9 cellular contexts compared by ENCODE assay signal in genomic region chr13:93248627-93249047, GRCh38. TPM values are rescaled to one million over a fixed set of nuclear protein-coding genes. Genes with fewer than 3 reads are reported as not detected.
DNase-seq lines count a peak whose midpoint lies in the region; ATAC-seq, FAIRE-seq and TF ChIP-seq lines count a peak whose summit lies in the region.
"Had no signal": no experiment of that assay in that cellular context is flagged by ENCODE, and none has a peak within 500 bp of the region (broad histone marks: within the 10 kb centered on the region; RNA-seq: fewer than 3 reads in every experiment).

No MANE protein-coding gene starts in this region.

- no peaks in the 10 kb centered on the region for H3K79me2 ChIP-seq in GM12878 (ENCODE audit: control insufficient read depth, insufficient read depth, low read length)

- no peaks in the 10 kb centered on the region for H3K4me1 Mint-ChIP-seq in activated T-cell treated with anti-CD3 and anti-CD28 coated beads, Interleukin-2, amount 50 U/mL, for 24 hours (ENCODE audit: low read depth)

- no peaks in the 10 kb centered on the region for H3K9me3 Mint-ChIP-seq in activated T-cell treated with anti-CD3 and anti-CD28 coated beads, Interleukin-2, amount 50 U/mL, for 24 hours

- ATAC-seq in GM12878 (peak; percentile 40), HG03045 (IDR thresholded peaks at IDR 0.05; ENCODE audit: unreplicated experiment) (no peak), HG03342 (IDR thresholded peaks at IDR 0.05; ENCODE audit: unreplicated experiment) (no peak)

- no peak for FAIRE-seq in GM12878 (lab: Jason Lieb, UNC)
- FAIRE-seq: GM18507 had no signal

- H3K36me3 ChIP-seq in GM12878 (ENCODE audit: control insufficient read depth in 2 of 2, insufficient read depth in 2 of 2, low read length in 1 of 2) = no peaks in the 10 kb centered on the region

- CTCF ChIA-PET in GM12878 (lab: Yijun Ruan, JAX) = interaction anchor here (0.6 kb wide), 1 partner anchor 245 kb away, joined by 3 read pairs; no protein-coding TSS in a partner anchor

- no peak overlapping the region for H3K9ac ChIP-seq in GM12878 (ENCODE audit: control insufficient read depth, insufficient read depth, low read length)

- no peak overlapping the region for H2AFZ ChIP-seq in GM12878 (ENCODE audit: control insufficient read depth, low read depth, low read length)

- peak; percentile 64 for DNase-seq in ELF-1 (ENCODE audit: low read depth, low spot score)
- DNase-seq in NCI-H2107 (lab: John Stamatoyannopoulos, UW) = peak; percentile 78
- no peak for DNase-seq in GM12878 (ENCODE audit: low read depth, low spot score)
- DNase-seq in myocyte (ENCODE audit: low read depth) = peak; percentile 62
- no peak for DNase-seq in AML-193 (lab: John Stamatoyannopoulos, UW)
- no peak for DNase-seq in activated T-cell treated with anti-CD3 and anti-CD28 coated beads, Interleukin-2, amount 50 U/mL, for 24 hours

- intact Hi-C loops in GM12878 (cut with micrococcal nuclease; ENCODE audit: unreplicated experiment) = no loop called here

- no peaks in the 10 kb centered on the region for H3K36me3 Mint-ChIP-seq in activated T-cell treated with anti-CD3 and anti-CD28 coated beads, Interleukin-2, amount 50 U/mL, for 24 hours (ENCODE audit: low read depth)

- H4K20me1 ChIP-seq in GM12878 (ENCODE audit: control insufficient read depth, insufficient read depth) = no peaks in the 10 kb centered on the region

- no peak overlapping the region for H3K27ac Mint-ChIP-seq in activated T-cell treated with anti-CD3 and anti-CD28 coated beads, Interleukin-2, amount 50 U/mL, for 24 hours

- SMC1A ChIA-PET in GM12878 (lab: Charles Lee; ENCODE audit: uncharacterized antibody, unreplicated experiment) = interaction anchor here (1.6 kb wide), 1 partner anchor 17 kb away, joined by 3 read pairs; no protein-coding TSS in a partner anchor

- in situ Hi-C loops in GM12878 (cut with MboI) = no loop called here

- no peaks in the 10 kb centered on the region for H3K4me1 ChIP-seq in GM12878 (ENCODE audit: control insufficient read depth, insufficient read depth, low read length)

- no peak overlapping the region for H3K4me3 Mint-ChIP-seq in activated T-cell treated with anti-CD3 and anti-CD28 coated beads, Interleukin-2, amount 50 U/mL, for 24 hours

- 23% methylated on average over 8 of the region's 8 CpGs for WGBS in GM12878 (ENCODE audit: insufficient coverage, insufficient replicate concordance, low lambda C conversion rate, missing lambda C conversion rate)

- TF ChIP-seq RAD21 in GM12878 (IDR thresholded peaks at IDR 0.05; ENCODE audit: insufficient read depth, low read depth, low read length) = no peak

- H3K27me3 Mint-ChIP-seq in activated T-cell treated with anti-CD3 and anti-CD28 coated beads, Interleukin-2, amount 50 U/mL, for 24 hours = peaks cover 5% of the 10 kb centered on the region

- POLR2A ChIA-PET in GM12878 (lab: Charles Lee) = no interaction called here

- TF ChIP-seq CTCF in GM12878 (IDR thresholded peaks at IDR 0.05 in 2 of 3, conservative IDR thresholded peaks at IDR 0.05 in 1 of 3; ENCODE audit: control insufficient read depth in 2 of 3, extremely low read depth in 1 of 3, insufficient read depth in 1 of 3, low read depth in 3 of 3, low read length in 3 of 3) = peak in 1 of 3 experiments; percentile 19; a peak in 1 of 6 replicates

- no peak for TF ChIP-seq POLR2A in GM12878 (IDR thresholded peaks at IDR 0.05; ENCODE audit: low read depth, low read length)

- TF ChIP-seq EP300 in GM12878 (IDR thresholded peaks at IDR 0.05; ENCODE audit: borderline replicate concordance in 1 of 2, control insufficient read depth in 1 of 2, low read depth in 2 of 2, low read length in 2 of 2) = no peak

- no peak overlapping the region for H3K27ac ChIP-seq in GM12878 (ENCODE audit: control insufficient read depth, insufficient read depth)

- H3K4me3 ChIP-seq in GM12878 = no peak overlapping the region

- no TSS peak for BruUV-seq in GM12878 (replicated peaks; lab: Mats Ljungman, UMichigan)

- no peaks in the 10 kb centered on the region for H3K27me3 ChIP-seq in GM12878 (replicated peaks in 1 of 2; ENCODE audit: control insufficient read depth in 2 of 2, insufficient read depth in 2 of 2, low read length in 1 of 2)

- no peak overlapping the region for H3K4me2 ChIP-seq in GM12878 (ENCODE audit: control insufficient read depth, insufficient read depth)

- no peaks in the 10 kb centered on the region for H3K9me3 ChIP-seq in GM12878 (replicated peaks; ENCODE audit: control insufficient read depth, insufficient read depth, low read length)

- RAD21 ChIA-PET in GM12878 (lab: Charles Lee; ENCODE audit: unreplicated experiment) = no interaction called here

TF ChIP-seq in GM12878, 131 proteins besides CTCF, POLR2A, EP300 and RAD21 (continues in another document):
- TF ChIP-seq, protein P1, sequence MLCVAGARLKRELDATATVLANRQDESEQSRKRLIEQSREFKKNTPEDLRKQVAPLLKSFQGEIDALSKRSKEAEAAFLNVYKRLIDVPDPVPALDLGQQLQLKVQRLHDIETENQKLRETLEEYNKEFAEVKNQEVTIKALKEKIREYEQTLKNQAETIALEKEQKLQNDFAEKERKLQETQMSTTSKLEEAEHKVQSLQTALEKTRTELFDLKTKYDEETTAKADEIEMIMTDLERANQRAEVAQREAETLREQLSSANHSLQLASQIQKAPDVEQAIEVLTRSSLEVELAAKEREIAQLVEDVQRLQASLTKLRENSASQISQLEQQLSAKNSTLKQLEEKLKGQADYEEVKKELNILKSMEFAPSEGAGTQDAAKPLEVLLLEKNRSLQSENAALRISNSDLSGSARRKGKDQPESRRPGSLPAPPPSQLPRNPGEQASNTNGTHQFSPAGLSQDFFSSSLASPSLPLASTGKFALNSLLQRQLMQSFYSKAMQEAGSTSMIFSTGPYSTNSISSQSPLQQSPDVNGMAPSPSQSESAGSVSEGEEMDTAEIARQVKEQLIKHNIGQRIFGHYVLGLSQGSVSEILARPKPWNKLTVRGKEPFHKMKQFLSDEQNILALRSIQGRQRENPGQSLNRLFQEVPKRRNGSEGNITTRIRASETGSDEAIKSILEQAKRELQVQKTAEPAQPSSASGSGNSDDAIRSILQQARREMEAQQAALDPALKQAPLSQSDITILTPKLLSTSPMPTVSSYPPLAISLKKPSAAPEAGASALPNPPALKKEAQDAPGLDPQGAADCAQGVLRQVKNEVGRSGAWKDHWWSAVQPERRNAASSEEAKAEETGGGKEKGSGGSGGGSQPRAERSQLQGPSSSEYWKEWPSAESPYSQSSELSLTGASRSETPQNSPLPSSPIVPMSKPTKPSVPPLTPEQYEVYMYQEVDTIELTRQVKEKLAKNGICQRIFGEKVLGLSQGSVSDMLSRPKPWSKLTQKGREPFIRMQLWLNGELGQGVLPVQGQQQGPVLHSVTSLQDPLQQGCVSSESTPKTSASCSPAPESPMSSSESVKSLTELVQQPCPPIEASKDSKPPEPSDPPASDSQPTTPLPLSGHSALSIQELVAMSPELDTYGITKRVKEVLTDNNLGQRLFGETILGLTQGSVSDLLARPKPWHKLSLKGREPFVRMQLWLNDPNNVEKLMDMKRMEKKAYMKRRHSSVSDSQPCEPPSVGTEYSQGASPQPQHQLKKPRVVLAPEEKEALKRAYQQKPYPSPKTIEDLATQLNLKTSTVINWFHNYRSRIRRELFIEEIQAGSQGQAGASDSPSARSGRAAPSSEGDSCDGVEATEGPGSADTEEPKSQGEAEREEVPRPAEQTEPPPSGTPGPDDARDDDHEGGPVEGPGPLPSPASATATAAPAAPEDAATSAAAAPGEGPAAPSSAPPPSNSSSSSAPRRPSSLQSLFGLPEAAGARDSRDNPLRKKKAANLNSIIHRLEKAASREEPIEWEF (IDR thresholded peaks at IDR 0.05; ENCODE audit: insufficient replicate concordance, low read depth, low read length) = no peak
- TF ChIP-seq MEF2B (IDR thresholded peaks at IDR 0.05; ENCODE audit: partially characterized antibody, poor library complexity, severe bottlenecking) = no peak

RNA-seq across cellular contexts. Expression of gene GPC6, which starts 22.0 kb away (rescaled TPM):
- total RNA-seq in GM12878 (2013; cell fraction: nucleolus; rRNA removed) = not detected in 2 replicates
- total RNA-seq in GM12878 (2014; rRNA removed) (not detected in 2 replicates), GM12878 (2014; rRNA removed; fragmentation: Illumina TruSeq; extraction: Trizol) (0.09 TPM in 1 of 2 replicates, not detected in the other), GM12878 (2021) (0.16 TPM in 1 of 2 replicates, not detected in the other), myocyte (20.0 and 20.1 TPM in 2 replicates)
- not detected for polyA plus RNA-seq in GM12878 (2011; ENCODE audit: low read depth)
- polyA plus RNA-seq in GM12878 (2011; rRNA removed) (not detected in 2 replicates), GM12878 (2014; fragmentation: Illumina TruSeq; extraction: Trizol) (0.03 and 0.05 TPM in 2 replicates), GM12878 (2014; fragmentation: Nextera tagmentation; extraction: Ambion mirVana) (under 1 TPM in 1 of 2 experiments, not detected in 1; 0.04 TPM), GM12878 (2014; rRNA removed) (not detected in 2 replicates), GM12878 (2016; fragmentation: Nextera tagmentation; extraction: Ambion mirVana) (under 1 TPM in 1 of 2 experiments, not detected in 1; 0.03 TPM)
- not detected in 2 replicates for polyA plus RNA-seq in GM12878 (2011; cell fraction: cytosol; rRNA removed)
- not detected in 2 replicates for polyA plus RNA-seq in GM12878 (2011; cell fraction: nucleus; rRNA removed)
- not detected in 2 replicates for polyA plus RNA-seq in GM12878 (2012)
- polyA minus RNA-seq in GM12878 (2011; rRNA and poly(A)+ RNA removed) = not detected in 2 replicates
- not detected in 2 replicates for polyA minus RNA-seq in GM12878 (2011; cell fraction: cytosol; rRNA and poly(A)+ RNA removed)
- not detected in 2 replicates for polyA minus RNA-seq in GM12878 (2011; cell fraction: nucleus; rRNA and poly(A)+ RNA removed)
- polyA plus RNA-seq in myocyte (2012) = 10.0 TPM

Comparison
In these comparisons a context has a peak if more than half of its experiments do, and no peak if none do; other contexts are left out.
1. DNase-seq: peak in ELF-1 (single experiment), NCI-H2107 (single experiment) and myocyte (single experiment); none in GM12878 (single experiment), AML-193 (0 of 2) and activated T-cell treated with anti-CD3 and anti-CD28 coated beads, Interleukin-2, amount 50 U/mL, for 24 hours (single experiment).
2. RNA of gene GPC6, which starts 22.0 kb away (total RNA-seq): 20.0 to 20.1 TPM in myocyte; 0.09 to 0.16 TPM in GM12878; every median in the first group is over 10 times any median in the second.